ENCODE assay signal across 12 cellular contexts in genomic region chr20:1001981-1002681, GRCh38. TPM values are rescaled to one million over a fixed set of nuclear protein-coding genes. Genes with fewer than 3 reads are reported as not detected.
DNase-seq lines count a peak whose midpoint lies in the region; ATAC-seq and TF ChIP-seq lines count a peak whose summit lies in the region.
"Had no signal": no experiment of that assay in that cellular context is flagged by ENCODE, and none has a peak within 500 bp of the region (broad histone marks: within the 10 kb centered on the region; RNA-seq: fewer than 3 reads in every experiment).

RSPO4 (minus strand) TSS chr20:1002311; CDS start chr20:1002164, 147 bp downstream.

- peak within 1 kb of the TSS; percentile 42 for H3K4me3 ChIP-seq in suprapubic skin
- H3K4me3 ChIP-seq: pancreas had no signal

- WGBS in suprapubic skin = 2% methylated on average over 22 of the region's 85 CpGs

- CTCF ChIA-PET in activated naive CD4-positive, alpha-beta T cell treated with anti-CD3 and anti-CD28 coated beads for 36 hours (lab: Charles Lee) = no interaction called here

- H3K9me3 ChIP-seq in suprapubic skin = no peaks in the 10 kb centered on the region
- H3K9me3 ChIP-seq: pancreas had no signal

- peak within 1 kb of the TSS; percentile 53 for H3K4me3 Mint-ChIP-seq in activated naive CD4-positive, alpha-beta T cell treated with anti-CD3 and anti-CD28 coated beads for 36 hours
- H3K4me3 Mint-ChIP-seq in activated T-helper 1 cell treated with anti-CD3 and anti-CD28 coated beads, Interleukin-12 subunit alpha, Interleukin-12 subunit beta, Interleukin-2, Interleukin-4 antibody, amounts not matched to agents 30 ng/mL and 10 ng/mL and 1 ng/mL, durations not matched to agents 14 hours and 24 hours and 36 hours = peak within 1 kb of the TSS; percentile 37

- no peak for TF ChIP-seq EP300 in suprapubic skin (IDR thresholded peaks at IDR 0.05)

- no peak within 1 kb of the TSS for H3K27ac Mint-ChIP-seq in activated naive CD4-positive, alpha-beta T cell treated with anti-CD3 and anti-CD28 coated beads for 36 hours
- H3K27ac Mint-ChIP-seq in activated T-helper 1 cell treated with anti-CD3 and anti-CD28 coated beads, Interleukin-12 subunit alpha, Interleukin-12 subunit beta, Interleukin-2, Interleukin-4 antibody, amounts not matched to agents 30 ng/mL and 10 ng/mL and 1 ng/mL, durations not matched to agents 14 hours and 24 hours and 36 hours = no peak within 1 kb of the TSS

- no peak for TF ChIP-seq CTCF in suprapubic skin (IDR thresholded peaks at IDR 0.05)

- no peak within 1 kb of the TSS for H3K27ac ChIP-seq in suprapubic skin
- H3K27ac ChIP-seq: pancreas had no signal

- peaks cover 8% of the 10 kb centered on the region for H3K4me1 ChIP-seq in suprapubic skin
- H3K4me1 ChIP-seq: pancreas had no signal

- ATAC-seq in left colon (peak; percentile 51), HG03520 (IDR thresholded peaks at IDR 0.05; ENCODE audit: unreplicated experiment) (no peak), GM18873 (IDR thresholded peaks at IDR 0.05; ENCODE audit: low FRiP score, unreplicated experiment) (no peak)
- ATAC-seq: activated CD4-positive, CD25-positive, alpha-beta regulatory T cell treated with anti-CD3 and anti-CD28 coated beads, Interleukin-2, amount 50 U/mL, for 24 hours had no signal

- peaks cover 7% of the 10 kb centered on the region for H3K4me1 Mint-ChIP-seq in activated naive CD4-positive, alpha-beta T cell treated with anti-CD3 and anti-CD28 coated beads for 36 hours (ENCODE audit: low read depth)
- no peaks in the 10 kb centered on the region for H3K4me1 Mint-ChIP-seq in activated T-helper 1 cell treated with anti-CD3 and anti-CD28 coated beads, Interleukin-12 subunit alpha, Interleukin-12 subunit beta, Interleukin-2, Interleukin-4 antibody, amounts not matched to agents 30 ng/mL and 10 ng/mL and 1 ng/mL, durations not matched to agents 14 hours and 24 hours and 36 hours (ENCODE audit: low read depth)

- no peak for DNase-seq in activated naive CD4-positive, alpha-beta T cell treated with anti-CD3 and anti-CD28 coated beads for 36 hours
- DNase-seq in activated naive CD4-positive, alpha-beta T cell treated with anti-CD3 and anti-CD28 coated beads, Interleukin-2, amount 50 U/mL, for 16 hours = no peak
- DNase-seq in activated T-helper 1 cell treated with anti-CD3 and anti-CD28 coated beads, Interleukin-12 subunit alpha, Interleukin-12 subunit beta, Interleukin-2, Interleukin-4 antibody, amounts not matched to agents 30 ng/mL and 10 ng/mL and 1 ng/mL, durations not matched to agents 14 hours and 24 hours and 36 hours (ENCODE audit: low spot score) = no peak
- DNase-seq in left colon (no peak), suprapubic skin (ENCODE audit: low spot score in 2 of 2) (peak in 1 of 2 donors; percentile 37), foreskin melanocyte (no peak)
- DNase-seq: NK-92 treated with Interleukin-12 subunit alpha and Interleukin-12 subunit beta, amount 100 ng/mL, for 24 hours; pancreas had no signal

- H3K27me3 Mint-ChIP-seq in activated naive CD4-positive, alpha-beta T cell treated with anti-CD3 and anti-CD28 coated beads for 36 hours (ENCODE audit: low read depth) = peaks cover 36% of the 10 kb centered on the region
- H3K27me3 Mint-ChIP-seq in activated T-helper 1 cell treated with anti-CD3 and anti-CD28 coated beads, Interleukin-12 subunit alpha, Interleukin-12 subunit beta, Interleukin-2, Interleukin-4 antibody, amounts not matched to agents 30 ng/mL and 10 ng/mL and 1 ng/mL, durations not matched to agents 14 hours and 24 hours and 36 hours (ENCODE audit: insufficient read depth) = peaks cover 37% of the 10 kb centered on the region

- H3K27me3 ChIP-seq in suprapubic skin = peaks cover 46% of the 10 kb centered on the region

- no peaks in the 10 kb centered on the region for H3K36me3 ChIP-seq in suprapubic skin
- H3K36me3 ChIP-seq: pancreas had no signal

- H3K36me3 Mint-ChIP-seq in activated naive CD4-positive, alpha-beta T cell treated with anti-CD3 and anti-CD28 coated beads for 36 hours (ENCODE audit: low read depth) = no peaks in the 10 kb centered on the region
- H3K36me3 Mint-ChIP-seq in activated T-helper 1 cell treated with anti-CD3 and anti-CD28 coated beads, Interleukin-12 subunit alpha, Interleukin-12 subunit beta, Interleukin-2, Interleukin-4 antibody, amounts not matched to agents 30 ng/mL and 10 ng/mL and 1 ng/mL, durations not matched to agents 14 hours and 24 hours and 36 hours (ENCODE audit: low read depth) = no peaks in the 10 kb centered on the region

- H3K9me3 Mint-ChIP-seq in activated naive CD4-positive, alpha-beta T cell treated with anti-CD3 and anti-CD28 coated beads for 36 hours = no peaks in the 10 kb centered on the region
- H3K9me3 Mint-ChIP-seq in activated T-helper 1 cell treated with anti-CD3 and anti-CD28 coated beads, Interleukin-12 subunit alpha, Interleukin-12 subunit beta, Interleukin-2, Interleukin-4 antibody, amounts not matched to agents 30 ng/mL and 10 ng/mL and 1 ng/mL, durations not matched to agents 14 hours and 24 hours and 36 hours = no peaks in the 10 kb centered on the region

- intact Hi-C loops in activated naive CD4-positive, alpha-beta T cell treated with anti-CD3 and anti-CD28 coated beads for 36 hours (cut with micrococcal nuclease) = no loop called here
- intact Hi-C loops in activated T-helper 1 cell treated with anti-CD3 and anti-CD28 coated beads, Interleukin-12 subunit alpha, Interleukin-12 subunit beta, Interleukin-2, Interleukin-4 antibody, amounts not matched to agents 30 ng/mL and 10 ng/mL and 1 ng/mL, durations not matched to agents 14 hours and 24 hours and 36 hours (cut with micrococcal nuclease) = loop anchor here (10.0 kb wide), 1 partner anchor 103 kb away; no protein-coding TSS in a partner anchor
- intact Hi-C loops in left colon (cut with DNase I, micrococcal nuclease) = no loop called here

- TF ChIP-seq POLR2A in suprapubic skin (IDR thresholded peaks at IDR 0.05) = no peak

RNA-seq across cellular contexts. Expression of gene RSPO4, which starts in this region (rescaled TPM):
- total RNA-seq in activated naive CD4-positive, alpha-beta T cell treated with anti-CD3 and anti-CD28 coated beads for 36 hours = not detected
- not detected in 2 replicates for total RNA-seq in activated T-helper 1 cell treated with anti-CD3 and anti-CD28 coated beads, Interleukin-12 subunit alpha, Interleukin-12 subunit beta, Interleukin-2, Interleukin-4 antibody, amounts not matched to agents 30 ng/mL and 10 ng/mL and 1 ng/mL, durations not matched to agents 14 hours and 24 hours and 36 hours
- total RNA-seq in left colon = under 1 TPM in 1 of 2 donors, not detected in 1; 0.11 TPM
- under 1 TPM; 0.26 to 0.91 (median 0.67) TPM for total RNA-seq in suprapubic skin
- total RNA-seq: glomerular endothelial cell had no signal

Comparison
In these comparisons a context has a peak if more than half of its experiments do, and no peak if none do; other contexts are left out.
1. Peak in ATAC-seq in left colon; RNA of the gene not detected or under 1 TPM.